13 cellular contexts compared by ENCODE assay signal in genomic region chr3:27253391-27253790, GRCh38.
"Had no signal": no experiment of that assay in that cellular context is flagged by ENCODE, and none has a peak within 500 bp of the region (broad histone marks: within the 10 kb centered on the region; RNA-seq: fewer than 3 reads in every experiment).

No MANE protein-coding gene starts in this region.

- H3K27me3 ChIP-seq: esophagus squamous epithelium, heart left ventricle, right atrium auricular region, sigmoid colon, stomach, transverse colon had no signal

- H3K4me3 ChIP-seq: esophagus squamous epithelium, heart left ventricle, lung, right atrium auricular region, sigmoid colon, skin epidermis, stomach, thoracic aorta, transverse colon had no signal

- DNase-seq: esophagus squamous epithelium; hippocampal formation; left ventricle myocardium superior; sigmoid colon; stimulated activated CD4-positive, alpha-beta T cell treated with anti-CD3 and anti-CD28 coated beads, Interleukin-4, amount 100 ng/mL, for 4 hours; stimulated activated naive CD4-positive, alpha-beta T cell had no signal

- H3K27ac ChIP-seq: esophagus squamous epithelium, heart left ventricle, right atrium auricular region, sigmoid colon, skin epidermis, stomach, thoracic aorta, transverse colon had no signal

- H3K9me3 ChIP-seq: esophagus squamous epithelium, heart left ventricle, right atrium auricular region, sigmoid colon, stomach, thoracic aorta, transverse colon had no signal

- H3K36me3 ChIP-seq: esophagus squamous epithelium, heart left ventricle, right atrium auricular region, sigmoid colon, stomach, thoracic aorta, transverse colon had no signal

- H3K4me1 ChIP-seq: esophagus squamous epithelium, heart left ventricle, right atrium auricular region, sigmoid colon, stomach, transverse colon had no signal
